Comparison of ENCODE assay signal across 1 cellular context in genomic region chr1:22784317-22784716, GRCh38.
TF ChIP-seq lines count a peak whose summit lies in the region.

No MANE protein-coding gene starts in this region.

TF ChIP-seq in H1, 55 proteins besides CTCF, POLR2A, EP300 and RAD21:
- no peak for TF ChIP-seq E2F6 (IDR thresholded peaks at IDR 0.05)
- TF ChIP-seq SRF (IDR thresholded peaks at IDR 0.05; ENCODE audit: low read depth, low read length) = no peak
- TF ChIP-seq BRCA1 (IDR thresholded peaks at IDR 0.05; ENCODE audit: low read depth, low read length) = no peak
- no peak for TF ChIP-seq POU5F1 (IDR thresholded peaks at IDR 0.05; ENCODE audit: low read depth, low read length)
- TF ChIP-seq CHD7 (IDR thresholded peaks at IDR 0.05; ENCODE audit: insufficient replicate concordance, low read length) = no peak
- no peak for TF ChIP-seq TAF7 (optimal IDR thresholded peaks at IDR 0.05; ENCODE audit: borderline replicate concordance, low read depth, low read length)
- TF ChIP-seq CBX8 (IDR thresholded peaks at IDR 0.05; ENCODE audit: borderline replicate concordance, low read depth, low read length) = no peak
- no peak for TF ChIP-seq FOSL1 (IDR thresholded peaks at IDR 0.05; ENCODE audit: insufficient read depth, low read depth, low read length)
- no peak for TF ChIP-seq NRF1 (IDR thresholded peaks at IDR 0.05; ENCODE audit: low read depth, low read length)
- no peak for TF ChIP-seq CHD1 (IDR thresholded peaks at IDR 0.05; ENCODE audit: low read depth, low read length)
